Comparison of ENCODE assay signal across 23 cellular contexts in the genomic region with DNA sequence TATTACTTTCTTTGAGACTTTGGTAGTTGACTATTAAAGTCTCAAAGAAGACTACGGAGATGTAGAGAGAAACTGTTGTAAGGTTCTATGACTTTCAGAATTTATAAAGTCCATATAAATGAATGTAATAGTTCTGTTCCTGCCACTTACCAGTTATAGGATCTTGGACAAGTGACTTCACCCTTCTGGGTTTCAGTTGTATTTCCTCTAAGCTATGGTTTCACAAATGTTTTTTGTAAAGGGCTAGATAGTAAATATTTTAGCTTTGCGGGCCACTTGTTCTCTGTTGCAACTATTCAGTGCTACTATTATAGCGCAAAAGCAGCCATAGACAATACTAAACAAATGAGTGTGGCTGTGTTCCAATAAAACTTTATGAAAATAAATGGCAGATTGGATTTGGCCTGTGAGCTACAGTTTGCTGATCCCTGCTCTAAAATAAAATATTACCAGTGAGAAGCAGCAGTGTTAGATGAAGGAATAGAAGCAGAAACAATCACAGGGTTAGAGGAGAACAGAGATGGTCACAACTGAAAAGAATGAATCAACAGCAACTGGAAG. TPM values are rescaled to one million over a fixed set of nuclear protein-coding genes. Genes with fewer than 3 reads are reported as not detected.
"Had no signal": no experiment of that assay in that cellular context is flagged by ENCODE, and none has a peak within 500 bp of the region (broad histone marks: within the 10 kb centered on the region; RNA-seq: fewer than 3 reads in every experiment).

No MANE protein-coding gene starts in this region.

- H3K36me3 ChIP-seq: prostate gland had no signal

- H3K4me1 ChIP-seq: left lung, neural progenitor cell, prostate gland, testis had no signal

- H3K27ac Mint-ChIP-seq: activated B cell treated with CpG ODN at 0.5 μM for 24 hours; activated CD4-positive, alpha-beta T cell treated with anti-CD3 and anti-CD28 coated beads, Interleukin-2, amount 10 ng/mL, durations not matched to agents 7 days and 5 days; activated naive CD4-positive, alpha-beta T cell treated with anti-CD3 and anti-CD28 coated beads, Interleukin-2, amount 50 U/mL, for 24 hours; neural progenitor cell had no signal

- H3K4me3 ChIP-seq: gastroesophageal sphincter, heart right ventricle, left lung, neural progenitor cell, prostate gland, right atrium auricular region, testis, upper lobe of left lung had no signal

- H3K9ac ChIP-seq: neural progenitor cell, SK-N-SH had no signal

- H3K4me2 ChIP-seq: neural progenitor cell, SK-N-SH had no signal

- H2AFZ ChIP-seq: neural progenitor cell had no signal

- H3K27me3 Mint-ChIP-seq: activated B cell treated with CpG ODN at 0.5 μM for 24 hours; activated CD4-positive, alpha-beta T cell treated with anti-CD3 and anti-CD28 coated beads, Interleukin-2, amount 10 ng/mL, durations not matched to agents 7 days and 5 days; activated naive CD4-positive, alpha-beta T cell treated with anti-CD3 and anti-CD28 coated beads, Interleukin-2, amount 50 U/mL, for 24 hours had no signal

- H3K27ac ChIP-seq: gastroesophageal sphincter, heart right ventricle, left lung, neural progenitor cell, prostate gland, right atrium auricular region, testis, upper lobe of left lung had no signal

- H3K4me1 Mint-ChIP-seq: activated B cell treated with CpG ODN at 0.5 μM for 24 hours, neural progenitor cell had no signal

- H3K4me3 Mint-ChIP-seq: activated B cell treated with CpG ODN at 0.5 μM for 24 hours; activated CD4-positive, alpha-beta T cell treated with anti-CD3 and anti-CD28 coated beads, Interleukin-2, amount 10 ng/mL, durations not matched to agents 7 days and 5 days; activated naive CD4-positive, alpha-beta T cell treated with anti-CD3 and anti-CD28 coated beads, Interleukin-2, amount 50 U/mL, for 24 hours; neural progenitor cell had no signal

- ATAC-seq: esophagus mucosa, gastroesophageal sphincter, heart right ventricle, left lung had no signal

- DNase-seq: activated B cell treated with CpG ODN at 0.5 μM for 24 hours; activated CD4-positive, alpha-beta T cell treated with anti-CD3 and anti-CD28 coated beads, Interleukin-2, amount 10 ng/mL, durations not matched to agents 7 days and 5 days; activated effector memory CD4-positive, alpha-beta T cell treated with anti-CD3 and anti-CD28 coated beads, Interleukin-2, amount 50 U/mL, for 16 hours; amniotic stem cell; effector CD4-positive, alpha-beta T cell; heart right ventricle; left lung; mammary epithelial cell; midbrain; SK-N-SH; stimulated activated CD4-positive, alpha-beta T cell treated with anti-CD3 and anti-CD28 coated beads, Interleukin-2, amount 100 ng/mL, for 24 hours; testis; upper lobe of left lung had no signal

- H3K9me3 ChIP-seq: gastroesophageal sphincter, heart right ventricle, left lung, prostate gland, right atrium auricular region, SK-N-SH, testis, upper lobe of left lung had no signal

- H3K27me3 ChIP-seq: gastroesophageal sphincter, heart right ventricle, left lung, neural progenitor cell, right atrium auricular region, testis, upper lobe of left lung had no signal

- H3K9me3 Mint-ChIP-seq: activated B cell treated with CpG ODN at 0.5 μM for 24 hours; activated CD4-positive, alpha-beta T cell treated with anti-CD3 and anti-CD28 coated beads, Interleukin-2, amount 10 ng/mL, durations not matched to agents 7 days and 5 days; activated naive CD4-positive, alpha-beta T cell treated with anti-CD3 and anti-CD28 coated beads, Interleukin-2, amount 50 U/mL, for 24 hours; neural progenitor cell had no signal

RNA-seq across cellular contexts. Expression of a gene that starts 25.0 kb away (rescaled TPM):
- total RNA-seq: activated B cell treated with CpG ODN at 0.5 μM for 24 hours, cerebellum, esophagus mucosa, gastroesophageal sphincter, heart right ventricle, kidney epithelial cell, mammary epithelial cell, osteoblast, right atrium auricular region, skeletal muscle tissue, upper lobe of left lung had no signal
- polyA plus RNA-seq: heart right ventricle, mammary epithelial cell, SK-N-SH had no signal
